25 cellular contexts compared by ENCODE assay signal in genomic region chr1:209042413-209042812, GRCh38.
"Had no signal": no experiment of that assay in that cellular context is flagged by ENCODE, and none has a peak within 500 bp of the region (broad histone marks: within the 10 kb centered on the region; RNA-seq: fewer than 3 reads in every experiment).

No MANE protein-coding gene starts in this region.

- DNase-seq: activated CD4-positive, alpha-beta T cell treated with anti-CD3 and anti-CD28 coated beads, Interleukin-2, amount 10 ng/mL, durations not matched to agents 24 days and 14 days; activated CD4-positive, alpha-beta T cell treated with anti-CD3 and anti-CD28 coated beads, Interleukin-2, amount 50 U/mL, for 4 hours; activated CD8-positive, alpha-beta T cell treated with anti-CD3 and anti-CD28 coated beads for 36 hours; activated effector memory CD4-positive, alpha-beta T cell treated with anti-CD3 and anti-CD28 coated beads, Interleukin-2, amount 50 U/mL, for 16 hours; activated naive CD4-positive, alpha-beta T cell; activated naive CD8-positive, alpha-beta T cell treated with anti-CD3 and anti-CD28 coated beads, Interleukin-2, amount 10 ng/mL, durations not matched to agents 7 days and 5 days; activated T-cell treated with anti-CD3 and anti-CD28 coated beads, Interleukin-2, amount 50 U/mL, for 1 hour; activated T-cell treated with anti-CD3 and anti-CD28 coated beads, Interleukin-2, amount 50 U/mL, for 72 hours; amygdala; colonic mucosa; Karpas-422; NCI-H1048; NCI-H1105 treated with DMSO at 0.1 percent for 48 hours; NCI-H1436; NCI-H1694; NCI-H1930; NCI-H2081 treated with DMSO at 0.1 percent for 48 hours; NCI-H226; NCI-H526; NCI-H748 treated with DMSO at 0.1 percent for 48 hours; NK-92 treated with Interleukin-12 subunit alpha and Interleukin-12 subunit beta, amount 100 ng/mL, for 24 hours; SHP77; SJCRH30 had no signal

- ATAC-seq: activated CD8-positive, alpha-beta T cell treated with anti-CD3 and anti-CD28 coated beads for 36 hours; activated T-cell treated with anti-CD3 and anti-CD28 coated beads, Interleukin-2, amount 50 U/mL, for 72 hours; activated T-helper 17 cell treated with anti-CD3 and anti-CD28 coated beads, Interleukin-2, amount 50 U/mL, for 72 hours; Panc1 had no signal
